ENCODE assay signal across 29 cellular contexts in the genomic region with DNA sequence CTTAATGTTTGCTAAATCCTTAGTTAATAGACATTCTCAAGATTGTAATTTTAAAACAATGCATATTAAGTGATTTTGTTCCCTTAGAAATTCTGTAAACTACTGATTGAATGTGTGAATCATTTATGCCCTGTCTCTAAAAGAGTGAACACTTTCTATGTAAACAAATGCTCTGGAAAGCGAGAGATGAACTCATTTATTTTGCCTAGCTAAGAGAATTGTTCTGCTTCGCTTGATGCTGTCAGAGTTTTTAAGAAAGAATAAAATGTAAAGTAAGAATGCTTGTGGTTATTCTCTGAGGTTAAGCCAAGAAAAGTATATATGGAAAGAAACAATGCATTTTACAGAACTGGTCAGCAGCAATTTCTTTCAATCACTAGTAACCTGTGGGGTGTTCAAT.
"Had no signal": no experiment of that assay in that cellular context is flagged by ENCODE, and none has a peak within 500 bp of the region (broad histone marks: within the 10 kb centered on the region; RNA-seq: fewer than 3 reads in every experiment).

No MANE protein-coding gene starts in this region.

- H3K27me3 ChIP-seq: body of pancreas had no signal

- H3K9me3 ChIP-seq: body of pancreas had no signal

- ATAC-seq: activated CD4-positive, alpha-beta T cell treated with anti-CD3 and anti-CD28 coated beads for 36 hours; activated T-helper 17 cell treated with anti-CD3 and anti-CD28 coated beads, Interleukin-2, amount 50 U/mL, for 72 hours; body of pancreas; K562; Panc1; Right ventricle myocardium inferior; T-cell had no signal

- H3K27ac Mint-ChIP-seq: activated CD4-positive, alpha-beta memory T cell treated with anti-CD3 and anti-CD28 coated beads, Interleukin-2, amount 10 ng/mL, durations not matched to agents 7 days and 5 days; activated CD4-positive, alpha-beta T cell treated with anti-CD3 and anti-CD28 coated beads for 36 hours; activated naive CD4-positive, alpha-beta T cell treated with anti-CD3 and anti-CD28 coated beads for 36 hours; activated naive CD8-positive, alpha-beta T cell; activated T-helper 17 cell treated with anti-CD3 and anti-CD28 coated beads, Interleukin-2, amount 50 U/mL, for 72 hours; T-cell had no signal

- DNase-seq: activated CD4-positive, alpha-beta memory T cell treated with anti-CD3 and anti-CD28 coated beads, Interleukin-2, amount 10 ng/mL, durations not matched to agents 7 days and 5 days; activated CD4-positive, alpha-beta T cell treated with anti-CD3 and anti-CD28 coated beads for 36 hours; activated CD4-positive, alpha-beta T cell treated with anti-CD3 and anti-CD28 coated beads, Interleukin-2, amount 50 U/mL, for 1 hour; activated gamma-delta T cell; activated naive CD4-positive, alpha-beta T cell treated with anti-CD3 and anti-CD28 coated beads for 36 hours; activated T-cell treated with anti-CD3 and anti-CD28 coated beads for 4 hours; activated T-cell treated with anti-CD3 and anti-CD28 coated beads, Interleukin-2, amount 50 U/mL, for 48 hours; anterior cingulate cortex; body of pancreas; Kasumi-1; NCI-H1048; NCI-H1930; NCI-H2107; NCI-H2171 treated with DMSO at 0.1 percent for 48 hours; NCI-H226; NCI-H526; NCI-H82; NK-92 treated with Interleukin-12 subunit alpha and Interleukin-12 subunit beta, amount 100 ng/mL, for 24 hours; OCI-M1; RPMI8226; T-cell; WERI-Rb-1 had no signal

- H3K27me3 Mint-ChIP-seq: activated CD4-positive, alpha-beta memory T cell treated with anti-CD3 and anti-CD28 coated beads, Interleukin-2, amount 10 ng/mL, durations not matched to agents 7 days and 5 days; activated CD4-positive, alpha-beta T cell treated with anti-CD3 and anti-CD28 coated beads for 36 hours; activated naive CD8-positive, alpha-beta T cell; activated T-helper 17 cell treated with anti-CD3 and anti-CD28 coated beads, Interleukin-2, amount 50 U/mL, for 72 hours; central memory CD8-positive, alpha-beta T cell; T-cell had no signal

- H3K36me3 Mint-ChIP-seq: activated naive CD8-positive, alpha-beta T cell; T-cell had no signal

- H3K4me3 Mint-ChIP-seq: activated CD4-positive, alpha-beta memory T cell treated with anti-CD3 and anti-CD28 coated beads, Interleukin-2, amount 10 ng/mL, durations not matched to agents 7 days and 5 days; activated CD4-positive, alpha-beta T cell treated with anti-CD3 and anti-CD28 coated beads for 36 hours; activated naive CD4-positive, alpha-beta T cell treated with anti-CD3 and anti-CD28 coated beads for 36 hours; activated naive CD8-positive, alpha-beta T cell; activated T-helper 17 cell treated with anti-CD3 and anti-CD28 coated beads, Interleukin-2, amount 50 U/mL, for 72 hours; central memory CD8-positive, alpha-beta T cell; T-cell had no signal

- H3K27ac ChIP-seq: body of pancreas, SK-N-MC, WERI-Rb-1 had no signal

- H3K4me1 ChIP-seq: body of pancreas had no signal

- H3K36me3 ChIP-seq: WERI-Rb-1 had no signal

- H3K4me3 ChIP-seq: body of pancreas, K562, SK-N-MC had no signal

- H3K4me1 Mint-ChIP-seq: activated CD4-positive, alpha-beta memory T cell treated with anti-CD3 and anti-CD28 coated beads, Interleukin-2, amount 10 ng/mL, durations not matched to agents 7 days and 5 days; activated CD4-positive, alpha-beta T cell treated with anti-CD3 and anti-CD28 coated beads for 36 hours; activated T-helper 17 cell treated with anti-CD3 and anti-CD28 coated beads, Interleukin-2, amount 50 U/mL, for 72 hours; central memory CD8-positive, alpha-beta T cell; T-cell had no signal

- H3K9me3 Mint-ChIP-seq: activated CD4-positive, alpha-beta memory T cell treated with anti-CD3 and anti-CD28 coated beads, Interleukin-2, amount 10 ng/mL, durations not matched to agents 7 days and 5 days; central memory CD8-positive, alpha-beta T cell had no signal
